10 cellular contexts compared by ENCODE assay signal in the genomic region with DNA sequence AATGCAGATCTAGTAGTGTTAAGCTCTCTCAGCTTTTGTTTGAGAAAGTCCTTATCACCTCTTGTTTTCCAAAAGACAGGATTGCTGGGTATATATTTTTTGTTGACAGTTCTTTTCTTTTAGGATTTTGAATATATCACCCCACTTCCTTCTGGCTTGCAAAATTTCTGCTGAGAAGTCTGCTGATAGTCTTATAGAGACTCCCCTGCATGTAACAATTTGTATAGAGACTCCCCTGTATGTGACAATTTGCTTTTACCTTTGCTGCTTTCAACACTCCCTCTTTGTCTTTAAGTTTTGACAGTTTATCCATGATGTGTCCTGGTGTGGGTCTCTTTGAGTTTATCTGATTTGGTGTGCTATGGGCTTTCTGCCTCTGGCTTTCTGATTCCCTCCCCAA.
"Had no signal": no experiment of that assay in that cellular context is flagged by ENCODE, and none has a peak within 500 bp of the region (broad histone marks: within the 10 kb centered on the region; RNA-seq: fewer than 3 reads in every experiment).

No MANE protein-coding gene starts in this region.

- H3K4me1 ChIP-seq: HAP-1 had no signal

- H3K4me2 ChIP-seq: GM23338 had no signal

- FAIRE-seq: H54 had no signal

- H3K36me3 ChIP-seq: HAP-1 had no signal

- H3K9ac ChIP-seq: GM23248 had no signal

- H3K4me1 Mint-ChIP-seq: GM23338, H9 had no signal

- ATAC-seq: GM23338, HCT116 had no signal

- H2AFZ ChIP-seq: GM23248, GM23338 had no signal

- H3K4me3 ChIP-seq: GM23248, GM23338, HAP-1 had no signal

- DNase-seq: GM23248, GOT3, H7, H9, HCEC 1CT, HFFc6 had no signal

- H3K4me3 Mint-ChIP-seq: GM23338, H9, HFFc6 had no signal

- H3K9me3 ChIP-seq: HAP-1 had no signal

- H3K27ac Mint-ChIP-seq: GM23338, H9, HFFc6 had no signal

- H3K27ac ChIP-seq: GM23248 had no signal
